ENCODE assay signal across 7 cellular contexts in genomic region chr9:107770716-107771115, GRCh38.
"Had no signal": no experiment of that assay in that cellular context is flagged by ENCODE, and none has a peak within 500 bp of the region (broad histone marks: within the 10 kb centered on the region; RNA-seq: fewer than 3 reads in every experiment).

No MANE protein-coding gene starts in this region.

- FAIRE-seq: H1, H54, HTR-8/SVneo had no signal

- DNase-seq: H9, HCEC 1CT, IMR-90 had no signal

- H3K4me1 Mint-ChIP-seq: GM23338 had no signal

- ATAC-seq: GM23338 had no signal

- H3K4me3 Mint-ChIP-seq: GM23338, H9 had no signal

- H3K4me3 ChIP-seq: GM23338 had no signal

- H3K27ac Mint-ChIP-seq: GM23338, H9 had no signal
